In genomic region chr7:86932038-86932512, GRCh38 we compare ENCODE assay signal across 1 cellular context.
TF ChIP-seq lines count a peak whose summit lies in the region.

No MANE protein-coding gene starts in this region.

TF ChIP-seq in GM12878, 131 proteins besides CTCF, POLR2A, EP300 and RAD21 (continued from another document):
- TF ChIP-seq, protein P1, sequence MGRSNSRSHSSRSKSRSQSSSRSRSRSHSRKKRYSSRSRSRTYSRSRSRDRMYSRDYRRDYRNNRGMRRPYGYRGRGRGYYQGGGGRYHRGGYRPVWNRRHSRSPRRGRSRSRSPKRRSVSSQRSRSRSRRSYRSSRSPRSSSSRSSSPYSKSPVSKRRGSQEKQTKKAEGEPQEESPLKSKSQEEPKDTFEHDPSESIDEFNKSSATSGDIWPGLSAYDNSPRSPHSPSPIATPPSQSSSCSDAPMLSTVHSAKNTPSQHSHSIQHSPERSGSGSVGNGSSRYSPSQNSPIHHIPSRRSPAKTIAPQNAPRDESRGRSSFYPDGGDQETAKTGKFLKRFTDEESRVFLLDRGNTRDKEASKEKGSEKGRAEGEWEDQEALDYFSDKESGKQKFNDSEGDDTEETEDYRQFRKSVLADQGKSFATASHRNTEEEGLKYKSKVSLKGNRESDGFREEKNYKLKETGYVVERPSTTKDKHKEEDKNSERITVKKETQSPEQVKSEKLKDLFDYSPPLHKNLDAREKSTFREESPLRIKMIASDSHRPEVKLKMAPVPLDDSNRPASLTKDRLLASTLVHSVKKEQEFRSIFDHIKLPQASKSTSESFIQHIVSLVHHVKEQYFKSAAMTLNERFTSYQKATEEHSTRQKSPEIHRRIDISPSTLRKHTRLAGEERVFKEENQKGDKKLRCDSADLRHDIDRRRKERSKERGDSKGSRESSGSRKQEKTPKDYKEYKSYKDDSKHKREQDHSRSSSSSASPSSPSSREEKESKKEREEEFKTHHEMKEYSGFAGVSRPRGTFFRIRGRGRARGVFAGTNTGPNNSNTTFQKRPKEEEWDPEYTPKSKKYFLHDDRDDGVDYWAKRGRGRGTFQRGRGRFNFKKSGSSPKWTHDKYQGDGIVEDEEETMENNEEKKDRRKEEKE (IDR thresholded peaks at IDR 0.05): no peak
- TF ChIP-seq MTA3 (IDR thresholded peaks at IDR 0.05; ENCODE audit: borderline replicate concordance, low read length): no peak
- TF ChIP-seq STAT1 (conservative IDR thresholded peaks at IDR 0.05): no peak
- no peak for TF ChIP-seq KLF5 (IDR thresholded peaks at IDR 0.05; ENCODE audit: partially characterized antibody)
- no peak for TF ChIP-seq IRF5 (IDR thresholded peaks at IDR 0.05; ENCODE audit: borderline replicate concordance)
- TF ChIP-seq TCF7 (IDR thresholded peaks at IDR 0.05; ENCODE audit: borderline replicate concordance): no peak
- TF ChIP-seq POU2F2 (IDR thresholded peaks at IDR 0.05; ENCODE audit: borderline replicate concordance, low read depth, low read length): no peak
- TF ChIP-seq, protein P2, sequence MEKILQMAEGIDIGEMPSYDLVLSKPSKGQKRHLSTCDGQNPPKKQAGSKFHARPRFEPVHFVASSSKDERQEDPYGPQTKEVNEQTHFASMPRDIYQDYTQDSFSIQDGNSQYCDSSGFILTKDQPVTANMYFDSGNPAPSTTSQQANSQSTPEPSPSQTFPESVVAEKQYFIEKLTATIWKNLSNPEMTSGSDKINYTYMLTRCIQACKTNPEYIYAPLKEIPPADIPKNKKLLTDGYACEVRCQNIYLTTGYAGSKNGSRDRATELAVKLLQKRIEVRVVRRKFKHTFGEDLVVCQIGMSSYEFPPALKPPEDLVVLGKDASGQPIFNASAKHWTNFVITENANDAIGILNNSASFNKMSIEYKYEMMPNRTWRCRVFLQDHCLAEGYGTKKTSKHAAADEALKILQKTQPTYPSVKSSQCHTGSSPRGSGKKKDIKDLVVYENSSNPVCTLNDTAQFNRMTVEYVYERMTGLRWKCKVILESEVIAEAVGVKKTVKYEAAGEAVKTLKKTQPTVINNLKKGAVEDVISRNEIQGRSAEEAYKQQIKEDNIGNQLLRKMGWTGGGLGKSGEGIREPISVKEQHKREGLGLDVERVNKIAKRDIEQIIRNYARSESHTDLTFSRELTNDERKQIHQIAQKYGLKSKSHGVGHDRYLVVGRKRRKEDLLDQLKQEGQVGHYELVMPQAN (conservative IDR thresholded peaks at IDR 0.05): no peak
- no peak for TF ChIP-seq MXI1 (IDR thresholded peaks at IDR 0.05; ENCODE audit: low read depth, low read length)
- TF ChIP-seq EGR1 (IDR thresholded peaks at IDR 0.05; ENCODE audit: borderline replicate concordance in 1 of 2, low read depth in 2 of 2, low read length in 2 of 2): no peak
